In genomic region chr22:25235547-25236290, GRCh38 we compare ENCODE assay signal across 8 cellular contexts. TPM values are rescaled to one million over a fixed set of nuclear protein-coding genes. Genes with fewer than 3 reads are reported as not detected.
DNase-seq lines count a peak whose midpoint lies in the region; ATAC-seq and TF ChIP-seq lines count a peak whose summit lies in the region.

No MANE protein-coding gene starts in this region.

- H3K4me2 ChIP-seq in trophoblast cell (ENCODE audit: low read length): peak overlapping the region; percentile 50

- H2BK5ac ChIP-seq in trophoblast cell (ENCODE audit: low read depth, low read length, poor library complexity): no peak overlapping the region

- H2AFZ ChIP-seq in trophoblast cell (ENCODE audit: insufficient read depth, low read length, poor library complexity): peak overlapping the region; percentile 4

- H3K27me3 ChIP-seq in SJCRH30: peaks cover 15% of the 10 kb centered on the region
- H3K27me3 ChIP-seq in trophoblast cell (ENCODE audit: insufficient read depth, low read length): no peaks in the 10 kb centered on the region
- no peaks in the 10 kb centered on the region for H3K27me3 ChIP-seq in aorta (ENCODE audit: control insufficient read depth in 1 of 2, insufficient read depth in 2 of 2, low read length in 1 of 2)

- H3K4me1 Mint-ChIP-seq in activated naive CD4-positive, alpha-beta T cell treated with anti-CD3 and anti-CD28 coated beads, Interleukin-2, amount 10 ng/mL, durations not matched to agents 7 days and 5 days: no peaks in the 10 kb centered on the region

- no peak overlapping the region for H3K23ac ChIP-seq in trophoblast cell (ENCODE audit: low read length)

- peak; percentile 65 for ATAC-seq in aorta (ENCODE audit: low FRiP score)

- H3K9ac ChIP-seq in trophoblast cell (ENCODE audit: low read length): no peak overlapping the region

- no peak overlapping the region for H2AK5ac ChIP-seq in trophoblast cell (ENCODE audit: low read length)

- H4K91ac ChIP-seq in trophoblast cell (ENCODE audit: low read depth, low read length): no peak overlapping the region

- no peak overlapping the region for H3K14ac ChIP-seq in trophoblast cell (ENCODE audit: low read length)

- no peak overlapping the region for H3K18ac ChIP-seq in trophoblast cell (ENCODE audit: low read length)

- no peak overlapping the region for H4K8ac ChIP-seq in trophoblast cell (ENCODE audit: low read depth, low read length)

- H3K4ac ChIP-seq in trophoblast cell (ENCODE audit: low read depth, low read length): no peak overlapping the region

- WGBS in trophoblast cell (ENCODE audit: extremely low coverage, insufficient coverage, insufficient read length): no CpG with 5 or more reads among the region's 30 CpGs
- 13% methylated on average over 28 to 30 of the region's 30 CpGs for WGBS in aorta, 2 donors

- intact Hi-C loops in aorta (cut with DNase I): no loop called here

- H2BK12ac ChIP-seq in trophoblast cell (ENCODE audit: low read length): no peak overlapping the region

- H3K27ac Mint-ChIP-seq in activated naive CD4-positive, alpha-beta T cell treated with anti-CD3 and anti-CD28 coated beads, Interleukin-2, amount 10 ng/mL, durations not matched to agents 7 days and 5 days: no peak overlapping the region

- H3K4me3 ChIP-seq in LNCaP clone FGC (ENCODE audit: low read depth, low read length): peak overlapping the region; percentile 21; the same call in 1 of the 2 replicates
- H3K4me3 ChIP-seq in SJCRH30: no peak overlapping the region
- no peak overlapping the region for H3K4me3 ChIP-seq in trophoblast cell (ENCODE audit: low read depth, low read length)
- no peak overlapping the region for H3K4me3 ChIP-seq in aorta (ENCODE audit: low read length in 2 of 2)

- H3K9me3 ChIP-seq in SJCRH30 (replicated peaks): no peaks in the 10 kb centered on the region
- H3K9me3 ChIP-seq in trophoblast cell (ENCODE audit: insufficient read depth, low read depth, low read length): no peaks in the 10 kb centered on the region
- H3K9me3 ChIP-seq in aorta (ENCODE audit: control insufficient read depth, low read length): no peaks in the 10 kb centered on the region

- H3K27ac ChIP-seq in SJCRH30 (no peak overlapping the region), trophoblast cell (ENCODE audit: low read depth, low read length) (no peak overlapping the region), aorta (ENCODE audit: low read depth in 1 of 2, low read length in 2 of 2) (no peak overlapping the region)

- no peak overlapping the region for H3K4me3 Mint-ChIP-seq in activated naive CD4-positive, alpha-beta T cell treated with anti-CD3 and anti-CD28 coated beads, Interleukin-2, amount 10 ng/mL, durations not matched to agents 7 days and 5 days

- H3K79me2 ChIP-seq in trophoblast cell (ENCODE audit: control insufficient read depth, insufficient read depth, low read length, poor library complexity): no peaks in the 10 kb centered on the region

- no peak overlapping the region for H4K12ac ChIP-seq in trophoblast cell (ENCODE audit: low read depth, low read length)

- H3K36me3 ChIP-seq in SJCRH30 (no peaks in the 10 kb centered on the region), trophoblast cell (ENCODE audit: control insufficient read depth in 1 of 2, insufficient read depth in 2 of 2, low read length in 2 of 2) (no peaks in the 10 kb centered on the region), aorta (ENCODE audit: control insufficient read depth in 1 of 2, insufficient read depth in 2 of 2, low read length in 1 of 2) (no peaks in the 10 kb centered on the region)

- CTCF ChIA-PET in activated naive CD4-positive, alpha-beta T cell treated with anti-CD3 and anti-CD28 coated beads, Interleukin-2, amount 10 ng/mL, durations not matched to agents 7 days and 5 days (lab: Charles Lee): interaction anchor here (0.8 to 2.0 kb wide), 4 partner anchors 49 to 159 kb away, joined by 3 to 10 read pairs (median 4); no protein-coding TSS in a partner anchor

- no peaks in the 10 kb centered on the region for H3K9me3 Mint-ChIP-seq in activated naive CD4-positive, alpha-beta T cell treated with anti-CD3 and anti-CD28 coated beads, Interleukin-2, amount 10 ng/mL, durations not matched to agents 7 days and 5 days

- peak; percentile 85 for DNase-seq in NCI-H1436 (lab: John Stamatoyannopoulos, UW)
- no peak for DNase-seq in NCI-H1436 treated with DMSO at 0.1 percent for 48 hours (lab: John Stamatoyannopoulos, UW)
- DNase-seq in LNCaP clone FGC (ENCODE audit: low read depth): peak; percentile 50
- peak; percentile 89 to 91 for DNase-seq in SJCRH30
- DNase-seq in activated naive CD4-positive, alpha-beta T cell treated with anti-CD3 and anti-CD28 coated beads, Interleukin-2, amount 10 ng/mL, durations not matched to agents 7 days and 5 days: peak; percentile 84
- peak; percentile 76 for DNase-seq in glomerular visceral epithelial cell (ENCODE audit: extremely low spot score)
- DNase-seq in trophoblast cell: peak; percentile 72 to 90
- DNase-seq in aorta: peak; percentile 79 to 90

- no peak overlapping the region for H2BK120ac ChIP-seq in trophoblast cell (ENCODE audit: insufficient read depth, low read length, poor library complexity)

- H3K27me3 Mint-ChIP-seq in activated naive CD4-positive, alpha-beta T cell treated with anti-CD3 and anti-CD28 coated beads, Interleukin-2, amount 10 ng/mL, durations not matched to agents 7 days and 5 days: peaks cover 38% of the 10 kb centered on the region

- no peaks in the 10 kb centered on the region for H3K79me1 ChIP-seq in trophoblast cell (ENCODE audit: low read length)

- H3K36me3 Mint-ChIP-seq in activated naive CD4-positive, alpha-beta T cell treated with anti-CD3 and anti-CD28 coated beads, Interleukin-2, amount 10 ng/mL, durations not matched to agents 7 days and 5 days: no peaks in the 10 kb centered on the region

- H3K4me1 ChIP-seq in SJCRH30: no peaks in the 10 kb centered on the region
- peaks cover 0 to 2% of the 10 kb centered on the region in 2 experiments for H3K4me1 ChIP-seq in trophoblast cell (ENCODE audit: control insufficient read depth in 1 of 2, insufficient read depth in 2 of 2, low read length in 2 of 2)
- no peaks in the 10 kb centered on the region for H3K4me1 ChIP-seq in aorta (ENCODE audit: control insufficient read depth in 1 of 2, insufficient read depth in 2 of 2, low read length in 2 of 2)

- peak; percentile 95 for TF ChIP-seq CTCF in LNCaP clone FGC (IDR thresholded peaks at IDR 0.05; ENCODE audit: control insufficient read depth, extremely low read depth, insufficient read depth)

RNA-seq across cellular contexts. Expression of gene CRYBB2, which starts 16.3 kb away (rescaled TPM):
- total RNA-seq in SJCRH30 (2014; rRNA removed; shearing (Covaris generic)): 0.24 and 0.30 TPM in 2 replicates
- polyA plus RNA-seq in trophoblast cell (2013): 0.08 TPM in 1 of 2 replicates, not detected in the other
- total RNA-seq in aorta: under 1 TPM in 1 of 2 donors, not detected in 1; 0.45 TPM
- 1 to 10 TPM in 1 of 2 donors, not detected in 1; 2.8 TPM for polyA plus RNA-seq in aorta

RNA-seq across cellular contexts. Expression of gene CRYBB3, which starts 36.1 kb away (rescaled TPM):
- not detected in 2 replicates for total RNA-seq in SJCRH30 (2014; rRNA removed; shearing (Covaris generic))
- 0.14 and 0.17 TPM in 2 replicates for polyA plus RNA-seq in trophoblast cell (2013)
- under 1 TPM; 0.84 to 0.97 TPM for total RNA-seq in aorta
- polyA plus RNA-seq in aorta: 1 to 10 TPM in 1 of 2 donors, not detected in 1; 3.2 TPM
